Comparison of ENCODE assay signal across 9 cellular contexts in genomic region chrX:41145920-41146608, GRCh38.
DNase-seq lines count a peak whose midpoint lies in the region; ATAC-seq, FAIRE-seq and TF ChIP-seq lines count a peak whose summit lies in the region.
"Had no signal": no experiment of that assay in that cellular context is flagged by ENCODE, and none has a peak within 500 bp of the region (broad histone marks: within the 10 kb centered on the region; RNA-seq: fewer than 3 reads in every experiment).

No MANE protein-coding gene starts in this region.

- H3K27me3 ChIP-seq in liver (ENCODE audit: control insufficient read depth in 4 of 4, insufficient read depth in 4 of 4, low read length in 3 of 4) (no peaks in the 10 kb centered on the region), HepG2 (ENCODE audit: control insufficient read depth in 1 of 2, insufficient read depth in 2 of 2, low read length in 2 of 2) (no peaks in the 10 kb centered on the region)
- H3K27me3 ChIP-seq: dorsolateral prefrontal cortex had no signal

- H3K4me3 Mint-ChIP-seq in immature natural killer cell: no peak overlapping the region

- no peak for TF ChIP-seq POLR2A in HepG2 (IDR thresholded peaks at IDR 0.05; ENCODE audit: insufficient read depth in 1 of 2, low read depth in 2 of 2, low read length in 2 of 2)

- peak in 1 of 2 donors; percentile 23 for TF ChIP-seq RAD21 in liver (IDR thresholded peaks at IDR 0.05)
- no peak for TF ChIP-seq RAD21 in HepG2 (CRISPR knock-in tag; IDR thresholded peaks at IDR 0.05)

- H3K9me3 Mint-ChIP-seq in immature natural killer cell: no peaks in the 10 kb centered on the region

- H3K4me3 ChIP-seq in liver (ENCODE audit: low read depth in 1 of 3, low read length in 3 of 3): no peak overlapping the region
- H3K4me3 ChIP-seq in HepG2 (replicated peaks in 1 of 3; ENCODE audit: insufficient read depth in 1 of 3, low read depth in 2 of 3, low read length in 3 of 3): no peak overlapping the region
- H3K4me3 ChIP-seq: dorsolateral prefrontal cortex had no signal

- BruUV-seq in HepG2 (replicated peaks; lab: Mats Ljungman, UMichigan): no TSS peak

- H3K36me3 ChIP-seq in liver (ENCODE audit: control insufficient read depth in 4 of 4, insufficient read depth in 3 of 4, low read depth in 1 of 4, low read length in 3 of 4) (peaks cover 0 to 31% (median 23%) of the 10 kb centered on the region in 4 donors), HepG2 (replicated peaks in 1 of 2; ENCODE audit: control insufficient read depth in 1 of 2, insufficient read depth in 2 of 2, low read length in 2 of 2) (peaks cover 0 to 36% of the 10 kb centered on the region in 2 experiments; a peak in 4 of 5 replicates)

- H3K4me1 ChIP-seq in liver (ENCODE audit: control insufficient read depth in 4 of 4, insufficient read depth in 4 of 4, low read length in 3 of 4) (peaks cover 0 to 16% (median 11%) of the 10 kb centered on the region in 4 donors), HepG2 (ENCODE audit: insufficient read depth, low read length) (no peaks in the 10 kb centered on the region)

- in situ Hi-C loops in HepG2 (cut with HindIII; ENCODE audit: extremely low pct_ligation_motif_present, low pct_unique_long_range_greater_than_20kb): no loop called here

- no peak for TF ChIP-seq EP300 in HepG2 (IDR thresholded peaks at IDR 0.05; ENCODE audit: low read depth in 2 of 2, low read length in 2 of 2)
- no peak for TF ChIP-seq EP300 in HepG2 (CRISPR knock-in tag; IDR thresholded peaks at IDR 0.05; ENCODE audit: borderline replicate concordance)

- no peak overlapping the region for H3K4me2 ChIP-seq in HepG2 (ENCODE audit: low read depth, low read length)

- POLR2A ChIA-PET in HepG2 (lab: Yijun Ruan, JAX): no interaction called here
- POLR2A ChIA-PET in RWPE1 (lab: Yijun Ruan, JAX; ENCODE audit: low non-redundant PET): no interaction called here

- no peak for ATAC-seq in HepG2
- ATAC-seq in HG02623 (IDR thresholded peaks at IDR 0.05; ENCODE audit: unreplicated experiment): no peak

- TF ChIP-seq CTCF in liver (IDR thresholded peaks at IDR 0.05; ENCODE audit: low read depth, low read length, missing input control) (peak; percentile 20), HepG2 (CRISPR knock-in tag; IDR thresholded peaks at IDR 0.05) (no peak), RWPE1 (conservative IDR thresholded peaks at IDR 0.05; ENCODE audit: low read depth) (no peak)

- 80% methylated on average over 2 of the region's 2 CpGs for WGBS in liver
- 96% methylated on average over 2 of the region's 2 CpGs for WGBS in HepG2 (ENCODE audit: low lambda C conversion rate)

- intact Hi-C loops in HepG2 (cut with micrococcal nuclease; ENCODE audit: unreplicated experiment): no loop called here

- peaks cover 0 to 13% of the 10 kb centered on the region in 2 donors for H3K4me1 Mint-ChIP-seq in immature natural killer cell

- CTCF ChIA-PET in HepG2 (lab: Yijun Ruan, JAX; ENCODE audit: low intra/inter-chr PET ratio, low total read pairs): no interaction called here
- CTCF ChIA-PET in RWPE1 (lab: Yijun Ruan, JAX): no interaction called here

- FAIRE-seq in HepG2 (lab: Jason Lieb, UNC): no peak

- H3K27ac ChIP-seq in liver (ENCODE audit: low read depth in 1 of 2, low read length in 2 of 2) (no peak overlapping the region), HepG2 (ENCODE audit: extremely low read length, insufficient read depth, low read length) (no peak overlapping the region), RWPE1 (no peak overlapping the region)
- H3K27ac ChIP-seq: dorsolateral prefrontal cortex had no signal

- H2AFZ ChIP-seq in HepG2 (ENCODE audit: low read length): no peak overlapping the region

- DNase-seq in HepG2 (ENCODE audit: low spot score) (no peak), RWPE1 (ENCODE audit: low spot score) (peak; percentile 29), fibroblast of peridontal ligament (ENCODE audit: extremely low read depth) (peak; percentile 93), stromal cell of bone marrow (ENCODE audit: low read depth) (peak; percentile 81), anterior cingulate cortex (lab: John Stamatoyannopoulos, UW) (no peak), immature natural killer cell (no peak)
- DNase-seq: dorsolateral prefrontal cortex had no signal

- peaks cover 0 to 2% (median 0%) of the 10 kb centered on the region in 3 donors for H3K27me3 Mint-ChIP-seq in immature natural killer cell (ENCODE audit: low read depth in 3 of 3)

- H3K79me2 ChIP-seq in HepG2 (ENCODE audit: insufficient read depth, low read length): no peaks in the 10 kb centered on the region

- H3K9ac ChIP-seq in liver (ENCODE audit: low read depth in 1 of 2, low read length in 2 of 2) (no peak overlapping the region), HepG2 (ENCODE audit: insufficient read depth, low read depth, low read length) (no peak overlapping the region)

- peak overlapping the region in 1 of 6 donors; percentile 9 for H3K27ac Mint-ChIP-seq in immature natural killer cell

- H3K9me3 ChIP-seq in liver (ENCODE audit: control insufficient read depth in 4 of 4, low read length in 3 of 4) (no peaks in the 10 kb centered on the region), HepG2 (ENCODE audit: low read length) (no peaks in the 10 kb centered on the region)

- peaks cover 0 to 63% (median 34%) of the 10 kb centered on the region in 3 donors for H3K36me3 Mint-ChIP-seq in immature natural killer cell

- no peaks in the 10 kb centered on the region for H4K20me1 ChIP-seq in HepG2 (ENCODE audit: insufficient read depth, low read length)

TF ChIP-seq in liver, 16 proteins besides CTCF, POLR2A, EP300 and RAD21 (continues in another document):
- no peak for TF ChIP-seq YY1 (IDR thresholded peaks at IDR 0.05)
- no peak for TF ChIP-seq SP1 (IDR thresholded peaks at IDR 0.05)
- TF ChIP-seq HNF4A (conservative IDR thresholded peaks at IDR 0.05): peak; percentile 56 to 63
- no peak for TF ChIP-seq REST (IDR thresholded peaks at IDR 0.05)
- TF ChIP-seq GABPA (IDR thresholded peaks at IDR 0.05 in 1 of 2, conservative IDR thresholded peaks at IDR 0.05 in 1 of 2): no peak
- TF ChIP-seq ATF3 (IDR thresholded peaks at IDR 0.05): no peak

TF ChIP-seq in HepG2, 621 proteins besides CTCF, POLR2A, EP300 and RAD21:
- no peak for TF ChIP-seq HHEX (CRISPR knock-in tag; IDR thresholded peaks at IDR 0.05)
- TF ChIP-seq ZBTB7B (CRISPR knock-in tag; IDR thresholded peaks at IDR 0.05): no peak
- no peak for TF ChIP-seq ATF4 (CRISPR knock-in tag; IDR thresholded peaks at IDR 0.05)
- no peak for TF ChIP-seq ATF2 (CRISPR knock-in tag; IDR thresholded peaks at IDR 0.05)
- TF ChIP-seq ZNF567 (CRISPR knock-in tag; IDR thresholded peaks at IDR 0.05; ENCODE audit: borderline replicate concordance): no peak
- no peak for TF ChIP-seq AGO1 (IDR thresholded peaks at IDR 0.05; ENCODE audit: low read depth, low read length, poor library complexity, severe bottlenecking)
- no peak for TF ChIP-seq ZNF720 (CRISPR knock-in tag; IDR thresholded peaks at IDR 0.05)
- no peak for TF ChIP-seq ZNF30 (CRISPR knock-in tag; IDR thresholded peaks at IDR 0.05)

Comparison
In these comparisons a context has a peak if more than half of its experiments do, and no peak if none do; other contexts are left out.
1. DNase-seq: peak in RWPE1 (single experiment), fibroblast of peridontal ligament (single experiment) and stromal cell of bone marrow (single experiment); none in HepG2 (single experiment), anterior cingulate cortex (0 of 58) and immature natural killer cell (0 of 3).